Comparison of ENCODE assay signal across 27 cellular contexts in the genomic region with DNA sequence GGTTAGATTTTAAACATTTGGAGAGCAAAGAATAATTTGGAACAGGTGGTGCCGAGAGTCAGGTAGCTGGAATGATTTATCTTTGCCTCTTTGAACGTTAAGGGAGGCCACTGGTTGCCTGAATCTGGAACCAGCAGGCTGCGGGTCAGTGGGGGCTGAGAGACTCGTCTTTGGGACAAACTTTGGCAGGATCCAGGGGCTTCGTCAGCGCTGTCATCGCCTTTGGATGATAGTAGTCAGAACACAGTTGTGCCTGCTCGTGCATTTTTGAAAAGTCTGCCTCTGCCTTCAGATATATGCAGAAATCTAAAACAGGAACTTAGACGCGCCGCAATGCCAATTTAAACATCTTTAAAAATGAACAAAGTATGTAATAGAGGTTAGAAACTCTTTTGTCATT. TPM values are rescaled to one million over a fixed set of nuclear protein-coding genes. Genes with fewer than 3 reads are reported as not detected.
DNase-seq lines count a peak whose midpoint lies in the region; ATAC-seq and TF ChIP-seq lines count a peak whose summit lies in the region.
"Had no signal": no experiment of that assay in that cellular context is flagged by ENCODE, and none has a peak within 500 bp of the region (broad histone marks: within the 10 kb centered on the region; RNA-seq: fewer than 3 reads in every experiment).

No MANE protein-coding gene starts in this region.

- no peak overlapping the region for H3K27ac Mint-ChIP-seq in glutamatergic neuron (ENCODE audit: unreplicated experiment)
- H3K27ac Mint-ChIP-seq in nephron, result peak overlapping the region; percentile 19 to 65 (median 48)
- no peak overlapping the region for H3K27ac Mint-ChIP-seq in activated naive CD4-positive, alpha-beta T cell treated with anti-CD3 and anti-CD28 coated beads, Interleukin-2, amount 50 U/mL, for 72 hours
- H3K27ac Mint-ChIP-seq: activated CD4-positive, alpha-beta T cell treated with anti-CD3 and anti-CD28 coated beads, Interleukin-2, amount 10 ng/mL, durations not matched to agents 24 days and 14 days; activated CD8-positive, alpha-beta memory T cell treated with anti-CD3 and anti-CD28 coated beads, Interleukin-2, amount 10 ng/mL, durations not matched to agents 7 days and 5 days; activated naive CD4-positive, alpha-beta T cell treated with anti-CD3 and anti-CD28 coated beads for 36 hours; activated T-cell treated with anti-CD3 and anti-CD28 coated beads, Interleukin-2, amount 50 U/mL, for 72 hours; CD8-positive, alpha-beta memory T cell; stimulated activated naive CD8-positive, alpha-beta T cell treated with anti-CD3 and anti-CD28 coated beads, Interleukin-15, Interleukin-2, amounts not matched to agents 100 ng/mL and 50 ng/mL, for 24 hours had no signal

- H3K36me3 Mint-ChIP-seq in glutamatergic neuron (ENCODE audit: unreplicated experiment) (no peaks in the 10 kb centered on the region), nephron (ENCODE audit: low read depth) (no peaks in the 10 kb centered on the region)
- H3K36me3 Mint-ChIP-seq in activated naive CD4-positive, alpha-beta T cell treated with anti-CD3 and anti-CD28 coated beads, Interleukin-2, amount 50 U/mL, for 72 hours, result no peaks in the 10 kb centered on the region
- H3K36me3 Mint-ChIP-seq: activated CD8-positive, alpha-beta memory T cell treated with anti-CD3 and anti-CD28 coated beads, Interleukin-2, amount 10 ng/mL, durations not matched to agents 7 days and 5 days; CD8-positive, alpha-beta memory T cell had no signal

- H3K9me3 Mint-ChIP-seq in glutamatergic neuron (ENCODE audit: unreplicated experiment) (peaks cover 2% of the 10 kb centered on the region), nephron (no peaks in the 10 kb centered on the region)
- no peaks in the 10 kb centered on the region for H3K9me3 Mint-ChIP-seq in activated naive CD4-positive, alpha-beta T cell treated with anti-CD3 and anti-CD28 coated beads, Interleukin-2, amount 50 U/mL, for 72 hours
- H3K9me3 Mint-ChIP-seq: activated CD4-positive, alpha-beta T cell treated with anti-CD3 and anti-CD28 coated beads, Interleukin-2, amount 10 ng/mL, durations not matched to agents 24 days and 14 days; activated naive CD4-positive, alpha-beta T cell treated with anti-CD3 and anti-CD28 coated beads for 36 hours; activated T-cell treated with anti-CD3 and anti-CD28 coated beads, Interleukin-2, amount 50 U/mL, for 72 hours; CD8-positive, alpha-beta memory T cell; stimulated activated naive CD8-positive, alpha-beta T cell treated with anti-CD3 and anti-CD28 coated beads, Interleukin-15, Interleukin-2, amounts not matched to agents 100 ng/mL and 50 ng/mL, for 24 hours had no signal

- TF ChIP-seq CTCF in glutamatergic neuron (IDR thresholded peaks at IDR 0.05; ENCODE audit: partially characterized antibody, unreplicated experiment) (no peak), nephron (IDR thresholded peaks at IDR 0.05; ENCODE audit: unreplicated experiment in 3 of 3) (no peak)

- H3K27me3 Mint-ChIP-seq in glutamatergic neuron (ENCODE audit: unreplicated experiment) (peaks cover 2% of the 10 kb centered on the region), nephron (ENCODE audit: low read depth) (peaks cover 67% of the 10 kb centered on the region)

- intact Hi-C loops in Right ventricle myocardium inferior (cut with DNase I), result no loop called here
- intact Hi-C loops in cardiac septum (cut with DNase I), result no loop called here

- H3K4me3 Mint-ChIP-seq in glutamatergic neuron (ENCODE audit: unreplicated experiment) (peak overlapping the region; percentile 87), nephron (peak overlapping the region; percentile 5 to 76 (median 59))
- H3K4me3 Mint-ChIP-seq: activated CD4-positive, alpha-beta T cell treated with anti-CD3 and anti-CD28 coated beads, Interleukin-2, amount 10 ng/mL, durations not matched to agents 24 days and 14 days; activated CD8-positive, alpha-beta memory T cell treated with anti-CD3 and anti-CD28 coated beads, Interleukin-2, amount 10 ng/mL, durations not matched to agents 7 days and 5 days; activated naive CD4-positive, alpha-beta T cell treated with anti-CD3 and anti-CD28 coated beads for 36 hours; activated T-cell treated with anti-CD3 and anti-CD28 coated beads, Interleukin-2, amount 50 U/mL, for 72 hours; CD8-positive, alpha-beta memory T cell; stimulated activated naive CD8-positive, alpha-beta T cell treated with anti-CD3 and anti-CD28 coated beads, Interleukin-15, Interleukin-2, amounts not matched to agents 100 ng/mL and 50 ng/mL, for 24 hours had no signal

- peak; percentile 75 for DNase-seq in Right ventricle myocardium inferior (ENCODE audit: missing footprints)
- DNase-seq in cardiac septum (ENCODE audit: low spot score), result no peak
- DNase-seq in glutamatergic neuron, result no peak
- DNase-seq in NCI-H2196 treated with DMSO at 0.1 percent for 48 hours (lab: John Stamatoyannopoulos, UW; ENCODE audit: unreplicated experiment), result no peak
- no peak for DNase-seq in activated naive CD4-positive, alpha-beta T cell treated with anti-CD3 and anti-CD28 coated beads, Interleukin-2, amount 50 U/mL, for 72 hours (ENCODE audit: low spot score in 2 of 2)
- DNase-seq in AG20443 (ENCODE audit: low spot score), result no peak
- DNase-seq: activated CD4-positive, alpha-beta T cell treated with anti-CD3 and anti-CD28 coated beads, Interleukin-2, amount 10 ng/mL, durations not matched to agents 24 days and 14 days; activated CD8-positive, alpha-beta memory T cell treated with anti-CD3 and anti-CD28 coated beads, Interleukin-2, amount 10 ng/mL, durations not matched to agents 7 days and 5 days; activated naive CD4-positive, alpha-beta T cell treated with anti-CD3 and anti-CD28 coated beads for 36 hours; activated T-cell treated with anti-CD3 and anti-CD28 coated beads, Interleukin-2, amount 50 U/mL, for 72 hours; CD8-positive, alpha-beta memory T cell; dermis blood vessel endothelial cell; DMS153; mesenchymal stem cell; NCI-H1694; NCI-H2227 treated with DMSO at 0.1 percent for 48 hours; NCI-H774; occipital lobe; stimulated activated CD4-positive, alpha-beta T cell treated with anti-CD3 and anti-CD28 coated beads, Interleukin-12 subunit alpha, Interleukin-12 subunit beta, amount 100 ng/mL, for 4 hours; stimulated activated CD4-positive, alpha-beta T cell treated with anti-CD3 and anti-CD28 coated beads, Interleukin-4, amount 100 ng/mL, for 24 hours; transverse colon; WERI-Rb-1 had no signal

- ATAC-seq in Right ventricle myocardium inferior (peak; percentile 76), GM18498 (IDR thresholded peaks at IDR 0.05; ENCODE audit: unreplicated experiment) (no peak)
- ATAC-seq in activated naive CD4-positive, alpha-beta T cell treated with anti-CD3 and anti-CD28 coated beads, Interleukin-2, amount 50 U/mL, for 72 hours, result no peak
- ATAC-seq: activated CD8-positive, alpha-beta memory T cell treated with anti-CD3 and anti-CD28 coated beads, Interleukin-2, amount 10 ng/mL, durations not matched to agents 7 days and 5 days; activated T-cell treated with anti-CD3 and anti-CD28 coated beads, Interleukin-2, amount 50 U/mL, for 72 hours; K562 had no signal

- H3K4me1 Mint-ChIP-seq in glutamatergic neuron (ENCODE audit: low read depth, unreplicated experiment) (peaks cover 40% of the 10 kb centered on the region), nephron (peaks cover 62% of the 10 kb centered on the region)
- H3K4me1 Mint-ChIP-seq: activated CD4-positive, alpha-beta T cell treated with anti-CD3 and anti-CD28 coated beads, Interleukin-2, amount 10 ng/mL, durations not matched to agents 24 days and 14 days; activated CD8-positive, alpha-beta memory T cell treated with anti-CD3 and anti-CD28 coated beads, Interleukin-2, amount 10 ng/mL, durations not matched to agents 7 days and 5 days; CD8-positive, alpha-beta memory T cell had no signal

RNA-seq across cellular contexts. Expression of a gene that starts 5.0 kb away (rescaled TPM):
- 1.5 TPM for total RNA-seq in Right ventricle myocardium inferior
- 0.40 TPM for total RNA-seq in cardiac septum
- 94.1 TPM for total RNA-seq in glutamatergic neuron (ENCODE audit: unreplicated experiment)
- not detected for total RNA-seq in activated naive CD4-positive, alpha-beta T cell treated with anti-CD3 and anti-CD28 coated beads, Interleukin-2, amount 50 U/mL, for 72 hours
- total RNA-seq: activated CD4-positive, alpha-beta T cell treated with anti-CD3 and anti-CD28 coated beads, Interleukin-2, amount 10 ng/mL, durations not matched to agents 24 days and 14 days; activated CD8-positive, alpha-beta memory T cell treated with anti-CD3 and anti-CD28 coated beads, Interleukin-2, amount 10 ng/mL, durations not matched to agents 7 days and 5 days; activated naive CD4-positive, alpha-beta T cell treated with anti-CD3 and anti-CD28 coated beads for 36 hours; CD8-positive, alpha-beta memory T cell; dermis blood vessel endothelial cell; HT-29; K562 had no signal

Comparison
In these comparisons a context has a peak if more than half of its experiments do, and no peak if none do; other contexts are left out.
1. H3K27ac Mint-ChIP-seq: peak in nephron (3 of 3); none in glutamatergic neuron (single experiment) and activated naive CD4-positive, alpha-beta T cell treated with anti-CD3 and anti-CD28 coated beads, Interleukin-2, amount 50 U/mL, for 72 hours (0 of 2).
2. RNA of a gene that starts 5.0 kb away (total RNA-seq): 94.1 TPM in glutamatergic neuron (single experiment); 1.5 TPM in Right ventricle myocardium inferior (single experiment), 0.40 TPM in cardiac septum (single experiment) and not detected in activated naive CD4-positive, alpha-beta T cell treated with anti-CD3 and anti-CD28 coated beads, Interleukin-2, amount 50 U/mL, for 72 hours; every median in the first group is over 10 times any median in the second.